In the genomic region with DNA sequence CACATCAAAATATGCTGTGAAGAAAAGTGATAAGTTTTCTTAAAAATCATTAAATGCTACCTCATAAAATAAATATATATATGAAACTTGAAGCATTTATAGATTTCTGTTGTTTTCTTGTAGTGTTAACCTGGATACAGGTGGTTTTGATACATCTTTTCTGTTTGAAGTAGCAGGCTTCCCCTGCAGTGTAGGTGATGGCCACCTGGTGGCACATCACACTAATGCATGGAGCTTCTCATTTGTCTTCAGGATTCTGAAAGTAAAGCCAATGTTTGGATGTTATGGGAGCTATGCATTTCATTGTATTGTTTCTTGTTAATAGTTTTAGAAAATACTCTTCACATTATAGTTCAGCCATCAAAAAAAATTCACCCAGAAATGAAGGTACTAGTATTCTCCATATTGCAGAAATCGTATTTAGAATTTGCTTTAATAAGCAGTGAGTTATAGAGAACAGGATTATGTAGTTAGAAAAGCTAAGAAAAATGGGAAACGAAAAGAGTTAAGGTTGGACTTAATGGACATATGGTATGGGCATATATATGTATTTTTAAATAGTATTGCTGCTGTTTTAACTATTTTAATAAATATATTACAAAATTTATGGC, we compare ENCODE assay signal across 8 cellular contexts. TPM values are rescaled to one million over a fixed set of nuclear protein-coding genes. Genes with fewer than 3 reads are reported as not detected.
DNase-seq lines count a peak whose midpoint lies in the region; ATAC-seq and TF ChIP-seq lines count a peak whose summit lies in the region.

No MANE protein-coding gene starts in this region.

- no peaks in the 10 kb centered on the region for H3K9me3 Mint-ChIP-seq in nephron
- H3K9me3 Mint-ChIP-seq in Calu3 (ENCODE audit: low read depth, unreplicated experiment), result no peaks in the 10 kb centered on the region

- no TSS peak for BruUV-seq in Calu3 (replicated peaks; lab: Mats Ljungman, UMichigan)

- intact Hi-C loops in Calu3 (cut with micrococcal nuclease; ENCODE audit: unreplicated experiment), result no loop called here

- H3K36me3 Mint-ChIP-seq in nephron (ENCODE audit: low read depth) (peaks cover 36% of the 10 kb centered on the region), Calu3 (ENCODE audit: insufficient read depth, unreplicated experiment) (peaks cover 4% of the 10 kb centered on the region)

- CTCF ChIA-PET in Calu3 (lab: Charles Lee), result no interaction called here

- peak; percentile 79 for ATAC-seq in GM18909 (IDR thresholded peaks at IDR 0.05; ENCODE audit: poor library complexity, unreplicated experiment)
- peak; percentile 60 for ATAC-seq in HG03108 (IDR thresholded peaks at IDR 0.05; ENCODE audit: unreplicated experiment)
- ATAC-seq in activated CD4-positive, CD25-positive, alpha-beta regulatory T cell treated with anti-CD3 and anti-CD28 coated beads, Interleukin-2, amount 50 U/mL, for 24 hours, result no peak

- H3K27ac Mint-ChIP-seq in nephron (no peak overlapping the region), Calu3 (ENCODE audit: unreplicated experiment) (no peak overlapping the region)

- no peaks in the 10 kb centered on the region for H3K27me3 Mint-ChIP-seq in nephron (ENCODE audit: low read depth)
- H3K27me3 Mint-ChIP-seq in Calu3 (ENCODE audit: unreplicated experiment), result no peaks in the 10 kb centered on the region

- H3K4me3 Mint-ChIP-seq in nephron (no peak overlapping the region), Calu3 (ENCODE audit: low read depth, unreplicated experiment) (no peak overlapping the region)

- H3K4me1 Mint-ChIP-seq in nephron (no peaks in the 10 kb centered on the region), Calu3 (ENCODE audit: low read depth, unreplicated experiment) (no peaks in the 10 kb centered on the region)

- peak; percentile 75 for TF ChIP-seq CTCF in cardiac fibroblast (IDR thresholded peaks at IDR 0.05; ENCODE audit: low read depth, low read length)
- TF ChIP-seq CTCF in nephron (IDR thresholded peaks at IDR 0.05; ENCODE audit: unreplicated experiment in 3 of 3), result peak; percentile 84 to 86 (median 85)
- no peak for TF ChIP-seq CTCF in Calu3 (IDR thresholded peaks at IDR 0.05; ENCODE audit: unreplicated experiment)

- DNase-seq in DMS79 (lab: John Stamatoyannopoulos, UW), result peak; percentile 13
- peak; percentile 79 for DNase-seq in NCI-H69 (lab: John Stamatoyannopoulos, UW)
- DNase-seq in cardiac fibroblast (ENCODE audit: low read depth in 2 of 2), result peak; percentile 54 to 56
- DNase-seq in Calu3, result no peak

- H3K4me3 ChIP-seq in cardiac fibroblast (replicated peaks in 1 of 2; ENCODE audit: low read depth in 2 of 2, low read length in 2 of 2), result no peak overlapping the region

RNA-seq across cellular contexts. Expression of a gene that starts 18.7 kb away (rescaled TPM):
- total RNA-seq in Calu3 (2022), result 3.1 and 3.4 TPM in 2 replicates

RNA-seq across cellular contexts. Expression of a gene that starts 24.4 kb away (rescaled TPM):
- total RNA-seq in Calu3 (2022), result 4.1 and 5.0 TPM in 2 replicates

Comparison
In these comparisons a context has a peak if more than half of its experiments do, and no peak if none do; other contexts are left out.
1. ATAC-seq: peak in GM18909 (single experiment) and HG03108 (single experiment); none in activated CD4-positive, CD25-positive, alpha-beta regulatory T cell treated with anti-CD3 and anti-CD28 coated beads, Interleukin-2, amount 50 U/mL, for 24 hours (0 of 2).